Comparison of ENCODE assay signal across 8 cellular contexts in the genomic region with DNA sequence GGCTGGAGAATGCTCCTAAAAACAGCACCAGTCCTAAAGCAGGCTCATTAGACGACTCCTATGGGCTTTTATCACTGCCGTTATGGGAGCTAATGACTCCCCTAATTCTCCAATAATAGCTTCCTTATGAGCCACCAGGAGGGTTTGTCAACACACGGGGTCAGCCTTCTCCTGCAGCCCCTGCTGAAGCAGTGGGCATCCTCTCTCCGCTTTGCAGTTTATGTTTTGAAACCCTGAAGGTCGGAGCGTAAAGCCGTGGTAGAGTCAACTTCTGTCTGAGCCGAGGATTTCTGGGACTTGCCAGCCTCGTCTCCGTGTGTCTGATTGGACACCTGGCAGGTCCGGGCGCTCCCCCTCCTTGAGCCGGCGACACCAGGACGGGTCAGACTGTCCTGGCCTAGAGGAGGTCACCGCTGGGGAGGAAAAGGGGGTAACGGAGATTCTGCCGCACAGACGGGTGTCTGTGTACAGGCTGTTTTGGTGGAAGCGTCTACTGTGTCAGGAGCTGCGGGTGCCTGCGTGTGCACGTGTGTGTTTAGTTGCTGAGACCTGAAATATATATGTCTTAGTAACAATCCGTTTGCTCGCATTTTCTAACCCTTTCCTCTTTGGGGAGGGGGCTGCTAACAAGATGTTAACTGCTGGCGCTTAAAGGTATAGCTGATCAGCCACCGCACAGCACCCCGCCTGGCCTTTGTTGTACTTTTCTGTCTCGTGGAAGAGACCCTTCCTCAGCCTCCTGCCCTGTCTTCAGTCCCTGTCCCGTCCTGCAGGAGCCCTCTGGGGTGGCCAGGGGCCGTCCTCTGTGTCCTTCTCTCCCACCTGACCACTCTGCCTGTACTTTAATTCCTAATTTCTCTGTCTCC. TPM values are rescaled to one million over a fixed set of nuclear protein-coding genes. Genes with fewer than 3 reads are reported as not detected.
A peak's percentile ranks its signal among the peaks of the same experiment; 100 is the strongest.
DNase-seq lines count a peak whose midpoint lies in the region; TF ChIP-seq lines count a peak whose summit lies in the region.

No MANE protein-coding gene starts in this region.

- TF ChIP-seq CTCF in esophagus squamous epithelium (IDR thresholded peaks at IDR 0.05) (no peak), osteocyte (IDR thresholded peaks at IDR 0.05) (no peak)

- H3K4me3 ChIP-seq in SK-N-MC (peak overlapping the region; percentile 76), esophagus squamous epithelium (peak overlapping the region; percentile 51 to 76 (median 72))

- intact Hi-C loops in esophagus squamous epithelium (cut with DNase I), result no loop called here

- H3K4me1 ChIP-seq in esophagus squamous epithelium, result peaks cover 43 to 72% (median 47%) of the 10 kb centered on the region in 3 donors

- H3K4me1 Mint-ChIP-seq in osteocyte (ENCODE audit: unreplicated experiment), result peaks cover 53% of the 10 kb centered on the region

- H3K36me3 ChIP-seq in SK-N-MC (ENCODE audit: insufficient read depth, low read length) (no peaks in the 10 kb centered on the region), esophagus squamous epithelium (no peaks in the 10 kb centered on the region)

- H3K27me3 ChIP-seq in esophagus squamous epithelium, result no peaks in the 10 kb centered on the region

- peak overlapping the region; percentile 91 for H3K27ac Mint-ChIP-seq in osteocyte (ENCODE audit: unreplicated experiment)

- H3K9ac ChIP-seq in SK-N-MC (ENCODE audit: insufficient read length), result peak overlapping the region; percentile 4

- H3K27me3 Mint-ChIP-seq in osteocyte (ENCODE audit: unreplicated experiment), result no peaks in the 10 kb centered on the region

- H3K9me3 ChIP-seq in SK-N-MC (ENCODE audit: low read depth, low read length), result no peaks in the 10 kb centered on the region
- H3K9me3 ChIP-seq in esophagus squamous epithelium, result no peaks in the 10 kb centered on the region

- no peaks in the 10 kb centered on the region for H3K9me3 Mint-ChIP-seq in osteocyte (ENCODE audit: unreplicated experiment)

- peak; percentile 25 for DNase-seq in NCI-H2196 (lab: John Stamatoyannopoulos, UW; ENCODE audit: unreplicated experiment)
- DNase-seq in NCI-H2196 treated with DMSO at 0.1 percent for 48 hours (lab: John Stamatoyannopoulos, UW; ENCODE audit: unreplicated experiment), result no peak
- DNase-seq in SK-N-MC (ENCODE audit: low read depth, low spot score), result no peak
- no peak for DNase-seq in esophagus squamous epithelium (lab: John Stamatoyannopoulos, UW)
- DNase-seq in osteocyte (ENCODE audit: extremely low spot score, unreplicated experiment), result no peak
- no peak for DNase-seq in DMS153 treated with DMSO at 0.1 percent for 48 hours (lab: John Stamatoyannopoulos, UW; ENCODE audit: unreplicated experiment)
- DNase-seq in stimulated activated CD4-positive, alpha-beta T cell treated with anti-CD3 and anti-CD28 coated beads, Interleukin-2, amount 100 ng/mL, for 48 hours, result no peak
- DNase-seq in effector CD4-positive, alpha-beta T cell, result no peak

- TF ChIP-seq POLR2A in esophagus squamous epithelium (IDR thresholded peaks at IDR 0.05), result no peak

- no peak overlapping the region for H3K27ac ChIP-seq in SK-N-MC
- H3K27ac ChIP-seq in esophagus squamous epithelium, result peak overlapping the region; percentile 85 to 92 (median 91)

- H3K4me3 Mint-ChIP-seq in osteocyte (ENCODE audit: unreplicated experiment), result peak overlapping the region; percentile 93

- 15 to 16% methylated on average over 17 of the region's 31 CpGs for WGBS in esophagus squamous epithelium, 2 donors

- no peaks in the 10 kb centered on the region for H3K36me3 Mint-ChIP-seq in osteocyte (ENCODE audit: unreplicated experiment)

RNA-seq across cellular contexts. Expression of gene KDM4B, which starts 1.9 kb away (rescaled TPM):
- total RNA-seq in esophagus squamous epithelium (10 to 100 TPM; 14.0 to 39.9 (median 19.5) TPM), osteocyte (48.4 and 49.0 TPM in 2 replicates)
